Comparison of ENCODE assay signal across 2 cellular contexts in the genomic region with DNA sequence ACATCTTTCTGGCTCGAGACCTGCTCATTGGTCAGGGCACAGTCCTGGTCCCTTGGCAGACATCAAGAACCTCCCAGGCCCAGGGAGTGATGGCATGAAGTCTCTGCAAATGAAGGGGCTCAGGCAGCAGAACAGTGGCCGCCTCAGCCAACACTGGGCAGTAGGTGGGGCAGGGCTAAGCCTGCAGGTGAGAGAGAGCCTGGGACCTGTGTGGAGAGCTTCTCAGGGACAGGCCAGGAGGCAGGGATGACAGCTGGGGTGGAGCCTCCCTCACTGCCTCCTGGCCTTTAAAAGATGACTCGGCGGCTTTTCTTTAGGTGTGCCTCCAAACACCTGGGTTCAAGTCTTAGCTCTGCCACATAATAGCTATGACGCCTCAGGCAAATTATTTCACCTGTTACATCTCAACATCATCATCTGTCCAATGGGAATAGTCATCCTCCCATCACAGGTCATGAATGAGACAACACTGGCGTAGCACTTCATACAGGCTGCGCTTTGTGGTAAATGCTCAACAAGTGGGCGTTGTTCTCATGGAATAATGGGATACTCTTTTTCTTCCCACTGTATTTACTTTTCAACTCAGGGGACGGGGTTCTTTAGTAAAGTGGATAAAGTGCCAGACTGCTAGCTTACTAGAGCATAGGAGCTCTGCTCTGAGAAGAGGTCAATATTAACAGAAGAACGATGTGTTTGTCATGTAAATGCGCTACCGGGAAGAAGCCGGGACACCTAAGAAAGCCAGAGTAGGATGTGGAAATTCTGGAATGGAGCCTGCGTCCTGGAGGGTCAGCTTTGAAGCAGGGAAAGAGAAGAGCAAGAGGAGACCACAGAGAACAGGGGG.
TF ChIP-seq lines count a peak whose summit lies in the region.

No MANE protein-coding gene starts in this region.

TF ChIP-seq in GM23338, 12 proteins besides CTCF, POLR2A, EP300 and RAD21 (continued from another document):
- TF ChIP-seq, protein P1, sequence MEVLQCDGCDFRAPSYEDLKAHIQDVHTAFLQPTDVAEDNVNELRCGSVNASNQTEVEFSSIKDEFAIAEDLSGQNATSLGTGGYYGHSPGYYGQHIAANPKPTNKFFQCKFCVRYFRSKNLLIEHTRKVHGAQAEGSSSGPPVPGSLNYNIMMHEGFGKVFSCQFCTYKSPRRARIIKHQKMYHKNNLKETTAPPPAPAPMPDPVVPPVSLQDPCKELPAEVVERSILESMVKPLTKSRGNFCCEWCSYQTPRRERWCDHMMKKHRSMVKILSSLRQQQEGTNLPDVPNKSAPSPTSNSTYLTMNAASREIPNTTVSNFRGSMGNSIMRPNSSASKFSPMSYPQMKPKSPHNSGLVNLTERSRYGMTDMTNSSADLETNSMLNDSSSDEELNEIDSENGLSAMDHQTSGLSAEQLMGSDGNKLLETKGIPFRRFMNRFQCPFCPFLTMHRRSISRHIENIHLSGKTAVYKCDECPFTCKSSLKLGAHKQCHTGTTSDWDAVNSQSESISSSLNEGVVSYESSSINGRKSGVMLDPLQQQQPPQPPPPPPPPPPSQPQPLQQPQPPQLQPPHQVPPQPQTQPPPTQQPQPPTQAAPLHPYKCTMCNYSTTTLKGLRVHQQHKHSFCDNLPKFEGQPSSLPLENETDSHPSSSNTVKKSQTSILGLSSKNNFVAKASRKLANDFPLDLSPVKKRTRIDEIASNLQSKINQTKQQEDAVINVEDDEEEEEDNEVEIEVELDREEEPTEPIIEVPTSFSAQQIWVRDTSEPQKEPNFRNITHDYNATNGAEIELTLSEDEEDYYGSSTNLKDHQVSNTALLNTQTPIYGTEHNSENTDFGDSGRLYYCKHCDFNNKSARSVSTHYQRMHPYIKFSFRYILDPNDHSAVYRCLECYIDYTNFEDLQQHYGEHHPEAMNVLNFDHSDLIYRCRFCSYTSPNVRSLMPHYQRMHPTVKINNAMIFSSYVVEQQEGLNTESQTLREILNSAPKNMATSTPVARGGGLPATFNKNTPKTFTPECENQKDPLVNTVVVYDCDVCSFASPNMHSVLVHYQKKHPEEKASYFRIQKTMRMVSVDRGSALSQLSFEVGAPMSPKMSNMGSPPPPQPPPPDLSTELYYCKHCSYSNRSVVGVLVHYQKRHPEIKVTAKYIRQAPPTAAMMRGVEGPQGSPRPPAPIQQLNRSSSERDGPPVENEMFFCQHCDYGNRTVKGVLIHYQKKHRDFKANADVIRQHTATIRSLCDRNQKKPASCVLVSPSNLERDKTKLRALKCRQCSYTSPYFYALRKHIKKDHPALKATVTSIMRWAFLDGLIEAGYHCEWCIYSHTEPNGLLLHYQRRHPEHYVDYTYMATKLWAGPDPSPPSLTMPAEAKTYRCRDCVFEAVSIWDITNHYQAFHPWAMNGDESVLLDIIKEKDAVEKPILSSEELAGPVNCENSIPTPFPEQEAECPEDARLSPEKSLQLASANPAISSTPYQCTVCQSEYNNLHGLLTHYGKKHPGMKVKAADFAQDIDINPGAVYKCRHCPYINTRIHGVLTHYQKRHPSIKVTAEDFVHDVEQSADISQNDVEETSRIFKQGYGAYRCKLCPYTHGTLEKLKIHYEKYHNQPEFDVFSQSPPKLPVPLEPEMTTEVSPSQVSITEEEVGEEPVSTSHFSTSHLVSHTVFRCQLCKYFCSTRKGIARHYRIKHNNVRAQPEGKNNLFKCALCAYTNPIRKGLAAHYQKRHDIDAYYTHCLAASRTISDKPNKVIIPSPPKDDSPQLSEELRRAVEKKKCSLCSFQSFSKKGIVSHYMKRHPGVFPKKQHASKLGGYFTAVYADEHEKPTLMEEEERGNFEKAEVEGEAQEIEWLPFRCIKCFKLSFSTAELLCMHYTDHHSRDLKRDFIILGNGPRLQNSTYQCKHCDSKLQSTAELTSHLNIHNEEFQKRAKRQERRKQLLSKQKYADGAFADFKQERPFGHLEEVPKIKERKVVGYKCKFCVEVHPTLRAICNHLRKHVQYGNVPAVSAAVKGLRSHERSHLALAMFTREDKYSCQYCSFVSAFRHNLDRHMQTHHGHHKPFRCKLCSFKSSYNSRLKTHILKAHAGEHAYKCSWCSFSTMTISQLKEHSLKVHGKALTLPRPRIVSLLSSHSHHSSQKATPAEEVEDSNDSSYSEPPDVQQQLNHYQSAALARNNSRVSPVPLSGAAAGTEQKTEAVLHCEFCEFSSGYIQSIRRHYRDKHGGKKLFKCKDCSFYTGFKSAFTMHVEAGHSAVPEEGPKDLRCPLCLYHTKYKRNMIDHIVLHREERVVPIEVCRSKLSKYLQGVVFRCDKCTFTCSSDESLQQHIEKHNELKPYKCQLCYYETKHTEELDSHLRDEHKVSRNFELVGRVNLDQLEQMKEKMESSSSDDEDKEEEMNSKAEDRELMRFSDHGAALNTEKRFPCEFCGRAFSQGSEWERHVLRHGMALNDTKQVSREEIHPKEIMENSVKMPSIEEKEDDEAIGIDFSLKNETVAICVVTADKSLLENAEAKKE (CRISPR knock-in tag; IDR thresholded peaks at IDR 0.05) = peak; percentile 82

TF ChIP-seq in HepG2, 621 proteins besides CTCF, POLR2A, EP300 and RAD21 (continued from another document and continues in another):
- TF ChIP-seq, protein P2, sequence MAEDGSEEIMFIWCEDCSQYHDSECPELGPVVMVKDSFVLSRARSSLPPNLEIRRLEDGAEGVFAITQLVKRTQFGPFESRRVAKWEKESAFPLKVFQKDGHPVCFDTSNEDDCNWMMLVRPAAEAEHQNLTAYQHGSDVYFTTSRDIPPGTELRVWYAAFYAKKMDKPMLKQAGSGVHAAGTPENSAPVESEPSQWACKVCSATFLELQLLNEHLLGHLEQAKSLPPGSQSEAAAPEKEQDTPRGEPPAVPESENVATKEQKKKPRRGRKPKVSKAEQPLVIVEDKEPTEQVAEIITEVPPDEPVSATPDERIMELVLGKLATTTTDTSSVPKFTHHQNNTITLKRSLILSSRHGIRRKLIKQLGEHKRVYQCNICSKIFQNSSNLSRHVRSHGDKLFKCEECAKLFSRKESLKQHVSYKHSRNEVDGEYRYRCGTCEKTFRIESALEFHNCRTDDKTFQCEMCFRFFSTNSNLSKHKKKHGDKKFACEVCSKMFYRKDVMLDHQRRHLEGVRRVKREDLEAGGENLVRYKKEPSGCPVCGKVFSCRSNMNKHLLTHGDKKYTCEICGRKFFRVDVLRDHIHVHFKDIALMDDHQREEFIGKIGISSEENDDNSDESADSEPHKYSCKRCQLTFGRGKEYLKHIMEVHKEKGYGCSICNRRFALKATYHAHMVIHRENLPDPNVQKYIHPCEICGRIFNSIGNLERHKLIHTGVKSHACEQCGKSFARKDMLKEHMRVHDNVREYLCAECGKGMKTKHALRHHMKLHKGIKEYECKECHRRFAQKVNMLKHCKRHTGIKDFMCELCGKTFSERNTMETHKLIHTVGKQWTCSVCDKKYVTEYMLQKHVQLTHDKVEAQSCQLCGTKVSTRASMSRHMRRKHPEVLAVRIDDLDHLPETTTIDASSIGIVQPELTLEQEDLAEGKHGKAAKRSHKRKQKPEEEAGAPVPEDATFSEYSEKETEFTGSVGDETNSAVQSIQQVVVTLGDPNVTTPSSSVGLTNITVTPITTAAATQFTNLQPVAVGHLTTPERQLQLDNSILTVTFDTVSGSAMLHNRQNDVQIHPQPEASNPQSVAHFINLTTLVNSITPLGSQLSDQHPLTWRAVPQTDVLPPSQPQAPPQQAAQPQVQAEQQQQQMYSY (CRISPR knock-in tag; IDR thresholded peaks at IDR 0.05) = peak; percentile 92
- no peak for TF ChIP-seq THYN1 (CRISPR knock-in tag; IDR thresholded peaks at IDR 0.05; ENCODE audit: borderline replicate concordance, low read depth)
- TF ChIP-seq, protein P3, sequence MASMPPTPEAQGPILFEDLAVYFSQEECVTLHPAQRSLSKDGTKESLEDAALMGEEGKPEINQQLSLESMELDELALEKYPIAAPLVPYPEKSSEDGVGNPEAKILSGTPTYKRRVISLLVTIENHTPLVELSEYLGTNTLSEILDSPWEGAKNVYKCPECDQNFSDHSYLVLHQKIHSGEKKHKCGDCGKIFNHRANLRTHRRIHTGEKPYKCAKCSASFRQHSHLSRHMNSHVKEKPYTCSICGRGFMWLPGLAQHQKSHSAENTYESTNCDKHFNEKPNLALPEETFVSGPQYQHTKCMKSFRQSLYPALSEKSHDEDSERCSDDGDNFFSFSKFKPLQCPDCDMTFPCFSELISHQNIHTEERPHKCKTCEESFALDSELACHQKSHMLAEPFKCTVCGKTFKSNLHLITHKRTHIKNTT (CRISPR knock-in tag; IDR thresholded peaks at IDR 0.05) = no peak
- TF ChIP-seq, protein P4, sequence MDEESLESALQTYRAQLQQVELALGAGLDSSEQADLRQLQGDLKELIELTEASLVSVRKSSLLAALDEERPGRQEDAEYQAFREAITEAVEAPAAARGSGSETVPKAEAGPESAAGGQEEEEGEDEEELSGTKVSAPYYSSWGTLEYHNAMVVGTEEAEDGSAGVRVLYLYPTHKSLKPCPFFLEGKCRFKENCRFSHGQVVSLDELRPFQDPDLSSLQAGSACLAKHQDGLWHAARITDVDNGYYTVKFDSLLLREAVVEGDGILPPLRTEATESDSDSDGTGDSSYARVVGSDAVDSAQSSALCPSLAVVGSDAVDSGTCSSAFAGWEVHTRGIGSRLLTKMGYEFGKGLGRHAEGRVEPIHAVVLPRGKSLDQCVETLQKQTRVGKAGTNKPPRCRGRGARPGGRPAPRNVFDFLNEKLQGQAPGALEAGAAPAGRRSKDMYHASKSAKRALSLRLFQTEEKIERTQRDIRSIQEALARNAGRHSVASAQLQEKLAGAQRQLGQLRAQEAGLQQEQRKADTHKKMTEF (CRISPR knock-in tag; IDR thresholded peaks at IDR 0.05) = no peak
- no peak for TF ChIP-seq KLF12 (CRISPR knock-in tag; IDR thresholded peaks at IDR 0.05; ENCODE audit: borderline replicate concordance)
- no peak for TF ChIP-seq STAT5B (CRISPR knock-in tag; IDR thresholded peaks at IDR 0.05)
- TF ChIP-seq PHB2 (IDR thresholded peaks at IDR 0.05; ENCODE audit: partially characterized antibody) = no peak
- no peak for TF ChIP-seq HNRNPK (IDR thresholded peaks at IDR 0.05; ENCODE audit: low read depth, low read length, poor library complexity, severe bottlenecking)
- TF ChIP-seq ZNF781 (CRISPR knock-in tag; IDR thresholded peaks at IDR 0.05; ENCODE audit: borderline replicate concordance, not compliant biosample characterization) = no peak
- TF ChIP-seq ZNF558 (CRISPR knock-in tag; IDR thresholded peaks at IDR 0.05; ENCODE audit: borderline replicate concordance) = no peak
- no peak for TF ChIP-seq MED13 (CRISPR knock-in tag; IDR thresholded peaks at IDR 0.05)
- TF ChIP-seq AFF4 (CRISPR knock-in tag; IDR thresholded peaks at IDR 0.05) = no peak
- no peak for TF ChIP-seq GZF1 (CRISPR knock-in tag; IDR thresholded peaks at IDR 0.05)
- TF ChIP-seq ZNF350 (CRISPR knock-in tag; IDR thresholded peaks at IDR 0.05; ENCODE audit: borderline replicate concordance, low read depth) = no peak
- 0 out of 2 replicates have a peak, but pooled peaks have one; percentile 19 for TF ChIP-seq GATAD2A (CRISPR knock-in tag; IDR thresholded peaks at IDR 0.05)
- TF ChIP-seq RBAK (CRISPR knock-in tag; IDR thresholded peaks at IDR 0.05) = no peak
- TF ChIP-seq NR2F6 (IDR thresholded peaks at IDR 0.05) = 0 out of 2 replicates have a peak, but pooled peaks have one; percentile 15
- TF ChIP-seq NR2F6 (CRISPR knock-in tag; IDR thresholded peaks at IDR 0.05) = no peak
- TF ChIP-seq, protein P5, sequence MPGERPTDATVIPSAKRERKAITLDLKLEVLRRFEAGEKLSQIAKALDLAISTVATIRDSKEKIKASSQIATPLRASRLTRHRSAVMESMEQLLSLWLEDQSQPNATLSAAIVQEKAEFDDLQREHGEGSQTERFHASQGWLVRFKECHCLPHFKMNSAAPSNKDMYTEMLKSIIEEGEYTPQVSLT (CRISPR knock-in tag; IDR thresholded peaks at IDR 0.05; ENCODE audit: borderline replicate concordance, low read depth) = no peak
- no peak for TF ChIP-seq ZNF501 (CRISPR knock-in tag; IDR thresholded peaks at IDR 0.05)
- no peak for TF ChIP-seq ZNF768 (CRISPR knock-in tag; IDR thresholded peaks at IDR 0.05)
- no peak for TF ChIP-seq ZFP36L1 (CRISPR knock-in tag; IDR thresholded peaks at IDR 0.05)
- TF ChIP-seq ETS1 (CRISPR knock-in tag; IDR thresholded peaks at IDR 0.05) = no peak
- TF ChIP-seq ARNTL (CRISPR knock-in tag; IDR thresholded peaks at IDR 0.05) = no peak
- TF ChIP-seq ZNF83 (CRISPR knock-in tag; IDR thresholded peaks at IDR 0.05; ENCODE audit: borderline replicate concordance) = no peak
- TF ChIP-seq MAFK (conservative IDR thresholded peaks at IDR 0.05 in 1 of 2, IDR thresholded peaks at IDR 0.05 in 1 of 2; ENCODE audit: low read length in 2 of 2) = peak in 1 of 2 experiments; percentile 28; a peak in 1 of 4 replicates
- 0 out of 2 replicates have a peak, but pooled peaks have one; percentile 15 for TF ChIP-seq ZMYM3 (CRISPR knock-in tag; IDR thresholded peaks at IDR 0.05)
- TF ChIP-seq FOXM1 (CRISPR knock-in tag; IDR thresholded peaks at IDR 0.05) = no peak
- no peak for TF ChIP-seq ZNF749 (CRISPR knock-in tag; IDR thresholded peaks at IDR 0.05; ENCODE audit: borderline replicate concordance)
- TF ChIP-seq TGIF2 (CRISPR knock-in tag; IDR thresholded peaks at IDR 0.05) = peak; percentile 30; the same call in 1 of the 2 replicates
- TF ChIP-seq TOPORS (CRISPR knock-in tag; IDR thresholded peaks at IDR 0.05) = no peak
- TF ChIP-seq ZNF232 (CRISPR knock-in tag; IDR thresholded peaks at IDR 0.05; ENCODE audit: borderline replicate concordance) = no peak
- TF ChIP-seq RNF2 (conservative IDR thresholded peaks at IDR 0.05; ENCODE audit: low read depth) = no peak
